In genomic region chr4:1259966-1260365, GRCh38 we compare ENCODE assay signal across 11 cellular contexts.
"Had no signal": no experiment of that assay in that cellular context is flagged by ENCODE, and none has a peak within 500 bp of the region (broad histone marks: within the 10 kb centered on the region; RNA-seq: fewer than 3 reads in every experiment).

No MANE protein-coding gene starts in this region.

- H3K9me3 ChIP-seq: lower lobe of right lung, right atrium auricular region, upper lobe of left lung had no signal

- H3K27me3 Mint-ChIP-seq: naive thymus-derived CD4-positive, alpha-beta T cell had no signal

- H3K4me3 ChIP-seq: cardiac muscle cell, lower lobe of right lung, right atrium auricular region, skin epidermis, upper lobe of left lung had no signal

- H3K27ac ChIP-seq: cardiac muscle cell, lower lobe of right lung, right atrium auricular region, skin epidermis, upper lobe of left lung, VCaP had no signal

- H3K4me1 ChIP-seq: lower lobe of right lung, right atrium auricular region, upper lobe of left lung had no signal

- ATAC-seq: left cardiac atrium; lower lobe of right lung; naive thymus-derived CD4-positive, alpha-beta T cell had no signal

- H3K36me3 ChIP-seq: cardiac muscle cell, lower lobe of right lung, right atrium auricular region, upper lobe of left lung had no signal

- DNase-seq: activated CD4-positive, alpha-beta T cell treated with anti-CD3 and anti-CD28 coated beads for 48 hours; left cardiac atrium; lower lobe of right lung; SIG-M5; T1000 had no signal

- H3K27me3 ChIP-seq: cardiac muscle cell, right atrium auricular region, upper lobe of left lung had no signal
